21 cellular contexts compared by ENCODE assay signal in the genomic region with DNA sequence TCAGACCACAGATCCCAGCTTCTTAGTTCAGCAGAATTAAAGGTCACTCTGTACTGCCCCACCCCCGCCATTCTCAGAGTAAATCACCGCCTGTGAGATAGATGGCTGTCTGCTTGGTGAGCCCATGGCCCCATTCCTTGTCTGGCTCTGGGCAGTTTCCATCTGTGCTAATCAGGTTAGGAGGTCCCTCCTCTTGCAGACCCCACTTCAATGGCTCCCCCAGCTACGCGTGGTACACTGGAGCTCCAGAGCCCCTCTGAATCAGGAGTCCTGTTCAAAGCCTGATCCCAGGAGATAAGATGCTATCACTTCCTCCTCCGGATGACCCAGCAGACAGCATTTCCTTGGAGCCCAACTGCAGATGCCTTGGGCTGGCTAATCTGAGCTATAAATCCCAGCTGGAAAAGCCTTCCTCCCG.
DNase-seq lines count a peak whose midpoint lies in the region; ATAC-seq and TF ChIP-seq lines count a peak whose summit lies in the region.
"Had no signal": no experiment of that assay in that cellular context is flagged by ENCODE, and none has a peak within 500 bp of the region (broad histone marks: within the 10 kb centered on the region; RNA-seq: fewer than 3 reads in every experiment).

No MANE protein-coding gene starts in this region.

- H3K36me3 Mint-ChIP-seq in type B pancreatic cell: peaks cover 7% of the 10 kb centered on the region
- H3K36me3 Mint-ChIP-seq: CD14-positive monocyte; IgD-negative memory B cell; stimulated activated naive B cell treated with anti-CD40 and anti-IgM and Interleukin-4, amounts not matched to agents 10 μg/mL and 1 μg/mL and 100 μg/mL, for 72 hours had no signal

- peak overlapping the region; percentile 63 for H2AK5ac ChIP-seq in mesendoderm (ENCODE audit: low read length)

- H3K4me2 ChIP-seq in mesendoderm (ENCODE audit: low read length): no peak overlapping the region

- H3K4me1 Mint-ChIP-seq in type B pancreatic cell (ENCODE audit: unreplicated experiment): peaks cover 42% of the 10 kb centered on the region
- H3K4me1 Mint-ChIP-seq: CD14-positive monocyte; stimulated activated naive B cell treated with anti-CD40 and anti-IgM and Interleukin-4, amounts not matched to agents 10 μg/mL and 1 μg/mL and 100 μg/mL, for 72 hours had no signal

- no peak overlapping the region for H4K8ac ChIP-seq in mesendoderm (ENCODE audit: low read depth, low read length)

- no peak overlapping the region for H3K23ac ChIP-seq in mesendoderm (ENCODE audit: low read length)

- H3K27me3 ChIP-seq in body of pancreas (no peaks in the 10 kb centered on the region), mesendoderm (ENCODE audit: insufficient read depth, low read length, poor library complexity) (no peaks in the 10 kb centered on the region)
- H3K27me3 ChIP-seq: heart right ventricle, right lobe of liver had no signal

- WGBS in body of pancreas, 2 donors: 66 to 87% methylated on average over 4 to 6 of the region's 6 CpGs
- no CpG with 5 or more reads among the region's 6 CpGs for WGBS in mesendoderm (ENCODE audit: extremely low coverage, insufficient coverage, low lambda C conversion rate)

- H3K36me3 ChIP-seq in body of pancreas (replicated peaks in 1 of 2; ENCODE audit: insufficient read depth in 1 of 2, low read depth in 2 of 2): no peaks in the 10 kb centered on the region
- no peaks in the 10 kb centered on the region for H3K36me3 ChIP-seq in mesendoderm (ENCODE audit: control insufficient read depth, insufficient read depth, low read length)
- H3K36me3 ChIP-seq: right lobe of liver had no signal

- H3K27ac ChIP-seq in RWPE1: peak overlapping the region; percentile 19
- peak overlapping the region in 3 of 4 donors; percentile 59 to 70 (median 64) for H3K27ac ChIP-seq in body of pancreas
- no peak overlapping the region for H3K27ac ChIP-seq in mesendoderm (ENCODE audit: low read depth, low read length)
- H3K27ac ChIP-seq: heart right ventricle, right lobe of liver had no signal

- CTCF ChIA-PET in RWPE1 (lab: Yijun Ruan, JAX): no interaction called here

- H3K27me3 Mint-ChIP-seq in type B pancreatic cell: no peaks in the 10 kb centered on the region
- H3K27me3 Mint-ChIP-seq: progenitor cell of endocrine pancreas had no signal

- H2BK15ac ChIP-seq in mesendoderm (replicated peaks; ENCODE audit: low read depth): no peak overlapping the region

- H2BK120ac ChIP-seq in mesendoderm (ENCODE audit: low read depth, low read length): no peak overlapping the region

- no peak overlapping the region for H3K4ac ChIP-seq in mesendoderm (ENCODE audit: low read depth, low read length)

- no peaks in the 10 kb centered on the region for H3K79me2 ChIP-seq in mesendoderm (ENCODE audit: control insufficient read depth, insufficient read depth, low read length)

- POLR2A ChIA-PET in RWPE1 (lab: Yijun Ruan, JAX; ENCODE audit: low non-redundant PET): no interaction called here

- no peak for TF ChIP-seq POLR2A in body of pancreas (IDR thresholded peaks at IDR 0.05)

- H3K9me3 ChIP-seq in body of pancreas: no peaks in the 10 kb centered on the region
- H3K9me3 ChIP-seq: heart right ventricle, right lobe of liver had no signal

- no peaks in the 10 kb centered on the region for H3K9me3 Mint-ChIP-seq in type B pancreatic cell
- H3K9me3 Mint-ChIP-seq: CD14-positive monocyte; stimulated activated naive B cell treated with anti-CD40 and anti-IgM and Interleukin-4, amounts not matched to agents 10 μg/mL and 1 μg/mL and 100 μg/mL, for 72 hours had no signal

- H3K79me1 ChIP-seq in mesendoderm (ENCODE audit: low read length): no peaks in the 10 kb centered on the region

- H2BK5ac ChIP-seq in mesendoderm (ENCODE audit: low read length): peak overlapping the region; percentile 90

- no peak overlapping the region for H3K9ac ChIP-seq in mesendoderm (ENCODE audit: low read length)

- peak overlapping the region; percentile 75 for H3K56ac ChIP-seq in mesendoderm (ENCODE audit: low read length)

- H3K27ac Mint-ChIP-seq in type B pancreatic cell: peak overlapping the region; percentile 31
- H3K27ac Mint-ChIP-seq: CD14-positive monocyte; IgD-negative memory B cell; stimulated activated naive B cell treated with anti-CD40 and anti-IgM and Interleukin-4, amounts not matched to agents 10 μg/mL and 1 μg/mL and 100 μg/mL, for 72 hours had no signal

- intact Hi-C loops in body of pancreas (cut with DNase I): no loop called here

- H3K4me1 ChIP-seq in body of pancreas (peaks cover 15% of the 10 kb centered on the region), mesendoderm (ENCODE audit: control insufficient read depth, low read depth, low read length) (peaks cover 9% of the 10 kb centered on the region)
- H3K4me1 ChIP-seq: right lobe of liver had no signal

- no peak for DNase-seq in RWPE1 (ENCODE audit: low spot score)
- no peak for DNase-seq in body of pancreas
- DNase-seq in mesendoderm: peak; percentile 91
- no peak for DNase-seq in type B pancreatic cell (ENCODE audit: extremely low spot score, unreplicated experiment)
- DNase-seq in epidermal melanocyte (ENCODE audit: insufficient read length, low spot score): no peak
- DNase-seq in LoVo (ENCODE audit: low spot score): no peak
- DNase-seq: activated CD4-positive, alpha-beta T cell treated with anti-CD3 and anti-CD28 coated beads, Interleukin-2, amount 50 U/mL, for 1 hour; activated naive CD4-positive, alpha-beta T cell treated with Interleukin-2 at 50 U/mL for 16 hours; foreskin fibroblast; heart right ventricle; NCI-H1417; NCI-H2081 treated with DMSO at 0.1 percent for 48 hours; NCI-H446; Right ventricle myocardium superior; stimulated activated naive B cell treated with anti-CD40 and anti-IgM and Interleukin-4, amounts not matched to agents 10 μg/mL and 1 μg/mL and 100 μg/mL, for 72 hours had no signal

- H3K18ac ChIP-seq in mesendoderm (ENCODE audit: low read length): peak overlapping the region; percentile 6

- H3K4me3 ChIP-seq in body of pancreas (no peak overlapping the region), mesendoderm (ENCODE audit: low read length) (no peak overlapping the region)
- H3K4me3 ChIP-seq: heart right ventricle, lung, right lobe of liver had no signal

- peak overlapping the region; percentile 31 for H3K4me3 Mint-ChIP-seq in type B pancreatic cell
- H3K4me3 Mint-ChIP-seq: CD14-positive monocyte; IgD-negative memory B cell; stimulated activated naive B cell treated with anti-CD40 and anti-IgM and Interleukin-4, amounts not matched to agents 10 μg/mL and 1 μg/mL and 100 μg/mL, for 72 hours had no signal

- ATAC-seq in body of pancreas: peak; percentile 13
- no peak for ATAC-seq in HG03108 (IDR thresholded peaks at IDR 0.05; ENCODE audit: unreplicated experiment)
- ATAC-seq: stimulated activated naive B cell treated with anti-CD40 and anti-IgM and Interleukin-4, amounts not matched to agents 10 μg/mL and 1 μg/mL and 100 μg/mL, for 72 hours had no signal

- TF ChIP-seq CTCF in RWPE1 (conservative IDR thresholded peaks at IDR 0.05; ENCODE audit: low read depth) (no peak), body of pancreas (IDR thresholded peaks at IDR 0.05) (no peak), type B pancreatic cell (conservative IDR thresholded peaks at IDR 0.05) (no peak)

- no peak overlapping the region for H4K5ac ChIP-seq in mesendoderm (ENCODE audit: low read length)
